In the genomic region with DNA sequence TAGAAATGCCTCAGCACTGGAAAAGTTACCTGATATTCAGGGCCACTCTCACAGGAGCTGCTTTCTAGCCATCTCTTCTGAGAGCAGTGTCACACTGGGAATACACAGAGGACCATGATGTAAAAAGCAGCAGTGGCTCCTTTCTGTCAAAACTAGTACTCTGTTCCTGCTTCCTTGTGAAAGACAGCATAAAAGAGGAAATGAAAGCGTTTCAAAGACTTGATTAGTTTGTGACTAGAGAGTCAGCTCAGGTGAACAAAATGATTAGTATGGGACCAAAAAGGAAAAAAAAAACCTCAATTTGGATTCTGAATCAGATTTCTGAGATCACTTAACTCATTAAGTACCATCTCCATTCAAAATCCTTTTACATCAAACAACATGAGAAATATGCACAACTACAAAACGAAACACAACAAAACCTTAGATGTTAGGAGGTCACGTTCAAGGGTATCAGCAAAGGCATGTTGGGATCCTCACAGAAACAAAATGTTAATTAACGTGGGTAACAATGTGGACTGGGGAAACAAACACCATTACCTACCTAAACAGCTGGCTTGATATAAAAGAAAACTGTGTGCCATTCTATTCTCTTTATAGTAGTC, we compare ENCODE assay signal across 9 cellular contexts.
DNase-seq lines count a peak whose midpoint lies in the region; ATAC-seq lines count a peak whose summit lies in the region.
"Had no signal": no experiment of that assay in that cellular context is flagged by ENCODE, and none has a peak within 500 bp of the region (broad histone marks: within the 10 kb centered on the region; RNA-seq: fewer than 3 reads in every experiment).

No MANE protein-coding gene starts in this region.

- no peaks in the 10 kb centered on the region for H3K36me3 Mint-ChIP-seq in naive B cell

- peaks cover 15 to 21% (median 20%) of the 10 kb centered on the region in 3 donors for H3K4me1 Mint-ChIP-seq in naive B cell

- H3K36me3 ChIP-seq in SJCRH30: no peaks in the 10 kb centered on the region

- H3K9me3 Mint-ChIP-seq in naive B cell: no peaks in the 10 kb centered on the region

- H3K27ac ChIP-seq in SJCRH30: no peak overlapping the region

- DNase-seq in KBM-7: peak; percentile 14
- peak; percentile 65 for DNase-seq in naive B cell
- DNase-seq in putamen (ENCODE audit: low spot score): no peak
- DNase-seq in GF-D8 (lab: John Stamatoyannopoulos, UW): no peak
- DNase-seq in NK-92 (lab: John Stamatoyannopoulos, UW; ENCODE audit: unreplicated experiment): no peak
- DNase-seq in SJCRH30: no peak
- DNase-seq: NCI-H526 treated with DMSO at 0.1 percent for 48 hours had no signal

- ATAC-seq in GM18909 (IDR thresholded peaks at IDR 0.05; ENCODE audit: poor library complexity, unreplicated experiment): peak; percentile 91
- peak; percentile 82 for ATAC-seq in HG02642 (IDR thresholded peaks at IDR 0.05; ENCODE audit: poor library complexity, unreplicated experiment)
- peak; percentile 80 to 83 for ATAC-seq in naive B cell (ENCODE audit: low read depth in 2 of 2)

- H3K9me3 ChIP-seq in SJCRH30 (replicated peaks): no peaks in the 10 kb centered on the region

- no peaks in the 10 kb centered on the region for H3K27me3 ChIP-seq in SJCRH30

- no peak overlapping the region for H3K4me3 ChIP-seq in SJCRH30

- no peaks in the 10 kb centered on the region for H3K4me1 ChIP-seq in SJCRH30

- peak overlapping the region; percentile 14 to 94 (median 86) for H3K27ac Mint-ChIP-seq in naive B cell

- in situ Hi-C loops in KBM-7 (cut with MboI; ENCODE audit: low pct_unique_long_range_greater_than_20kb, low sequenced_read_pairs): no loop called here

- peaks cover 0 to 5% (median 0%) of the 10 kb centered on the region in 3 donors for H3K27me3 Mint-ChIP-seq in naive B cell

- peak overlapping the region in 6 of 8 donors; percentile 10 to 60 (median 33) for H3K4me3 Mint-ChIP-seq in naive B cell

Comparison
In these comparisons a context has a peak if more than half of its experiments do, and no peak if none do; other contexts are left out.
1. DNase-seq: peak in KBM-7 (single experiment) and naive B cell (single experiment); none in putamen (single experiment), GF-D8 (single experiment), NK-92 (single experiment) and SJCRH30 (0 of 2).
2. Peak in every context shown above with its lines, with median percentiles within 50 percentile points of each other: ATAC-seq.